ENCODE assay signal across 18 cellular contexts in genomic region chrX:130896026-130896425, GRCh38. TPM values are rescaled to one million over a fixed set of nuclear protein-coding genes. Genes with fewer than 3 reads are reported as not detected.
A peak's percentile ranks its signal among the peaks of the same experiment; 100 is the strongest.
DNase-seq lines count a peak whose midpoint lies in the region; ATAC-seq and TF ChIP-seq lines count a peak whose summit lies in the region.
"Had no signal": no experiment of that assay in that cellular context is flagged by ENCODE, and none has a peak within 500 bp of the region (broad histone marks: within the 10 kb centered on the region; RNA-seq: fewer than 3 reads in every experiment).

No MANE protein-coding gene starts in this region.

- DNase-seq in fibroblast of villous mesenchyme (ENCODE audit: low read depth) (peak; percentile 66), mesothelial cell of epicardium (ENCODE audit: low spot score in 2 of 2, unreplicated experiment in 2 of 2) (no peak), uterus (peak in 1 of 2 donors; percentile 18), body of pancreas (no peak), GOT3 (lab: John Stamatoyannopoulos, UW) (no peak), AML-193 (lab: John Stamatoyannopoulos, UW) (no peak)
- DNase-seq: activated CD4-positive, alpha-beta T cell treated with anti-CD3 and anti-CD28 coated beads for 36 hours; activated gamma-delta T cell treated with Interleukin-2 at 50 U/mL for 16 hours; GDM1; mucosa of descending colon; NCI-H1930; stimulated activated CD4-positive, alpha-beta T cell treated with anti-CD3 and anti-CD28 coated beads, Interleukin-4, amount 100 ng/mL, for 1 hour had no signal

- no peak for ATAC-seq in body of pancreas
- ATAC-seq: activated CD4-positive, alpha-beta T cell treated with anti-CD3 and anti-CD28 coated beads for 36 hours; GM12878; mucosa of descending colon had no signal

- H3K9me3 ChIP-seq in uterus = no peaks in the 10 kb centered on the region
- no peaks in the 10 kb centered on the region for H3K9me3 ChIP-seq in body of pancreas
- H3K9me3 ChIP-seq: ascending aorta, BLaER1, mucosa of descending colon, neutrophil had no signal

- H3K27ac ChIP-seq in angular gyrus (ENCODE audit: low read depth, low read length) = peak overlapping the region; percentile 76
- H3K27ac ChIP-seq in uterus = peak overlapping the region; percentile 47 to 68
- H3K27ac ChIP-seq in body of pancreas = peak overlapping the region in 1 of 4 donors; percentile 21
- H3K27ac ChIP-seq: BLaER1, neutrophil had no signal

- 45 to 53% methylated on average over 1 of the region's 1 CpG for WGBS in body of pancreas, 2 donors

- TF ChIP-seq CTCF in fibroblast of villous mesenchyme (IDR thresholded peaks at IDR 0.05; ENCODE audit: insufficient read depth, low read depth, low read length) = no peak
- no peak for TF ChIP-seq CTCF in mesothelial cell of epicardium (IDR thresholded peaks at IDR 0.05; ENCODE audit: unreplicated experiment)
- no peak for TF ChIP-seq CTCF in uterus (IDR thresholded peaks at IDR 0.05)
- no peak for TF ChIP-seq CTCF in body of pancreas (IDR thresholded peaks at IDR 0.05)

- no peak for TF ChIP-seq POLR2A in uterus (IDR thresholded peaks at IDR 0.05)
- TF ChIP-seq POLR2A in body of pancreas (IDR thresholded peaks at IDR 0.05) = no peak

- H3K4me3 Mint-ChIP-seq in mesothelial cell of epicardium = no peak overlapping the region
- H3K4me3 Mint-ChIP-seq: activated CD4-positive, alpha-beta T cell treated with anti-CD3 and anti-CD28 coated beads for 36 hours; IgD-negative memory B cell had no signal

- peak overlapping the region; percentile 23 for H3K27ac Mint-ChIP-seq in mesothelial cell of epicardium
- H3K27ac Mint-ChIP-seq: activated CD4-positive, alpha-beta T cell treated with anti-CD3 and anti-CD28 coated beads for 36 hours; IgD-negative memory B cell had no signal

- H3K36me3 ChIP-seq in uterus = no peaks in the 10 kb centered on the region
- H3K36me3 ChIP-seq in body of pancreas (replicated peaks in 1 of 2; ENCODE audit: insufficient read depth in 1 of 2, low read depth in 2 of 2) = no peaks in the 10 kb centered on the region
- H3K36me3 ChIP-seq: ascending aorta, BLaER1, neutrophil had no signal

- H3K36me3 Mint-ChIP-seq in mesothelial cell of epicardium = no peaks in the 10 kb centered on the region

- H3K4me1 ChIP-seq in uterus (no peaks in the 10 kb centered on the region), body of pancreas (no peaks in the 10 kb centered on the region)
- H3K4me1 ChIP-seq: ascending aorta, BLaER1 had no signal

- no peak overlapping the region for H3K4me3 ChIP-seq in fibroblast of villous mesenchyme (ENCODE audit: low read depth, low read length)
- no peak overlapping the region for H3K4me3 ChIP-seq in uterus
- no peak overlapping the region for H3K4me3 ChIP-seq in body of pancreas
- H3K4me3 ChIP-seq: ascending aorta, BLaER1, GM12878, mucosa of descending colon had no signal

- no peaks in the 10 kb centered on the region for H3K27me3 Mint-ChIP-seq in mesothelial cell of epicardium (ENCODE audit: low read depth)
- H3K27me3 Mint-ChIP-seq: activated CD4-positive, alpha-beta T cell treated with anti-CD3 and anti-CD28 coated beads for 36 hours; IgD-negative memory B cell had no signal

- H3K4me1 Mint-ChIP-seq in mesothelial cell of epicardium = peaks cover 5% of the 10 kb centered on the region

- H3K9me3 Mint-ChIP-seq in mesothelial cell of epicardium = no peaks in the 10 kb centered on the region
- H3K9me3 Mint-ChIP-seq: IgD-negative memory B cell had no signal

- no peaks in the 10 kb centered on the region for H3K27me3 ChIP-seq in uterus
- no peaks in the 10 kb centered on the region for H3K27me3 ChIP-seq in body of pancreas
- H3K27me3 ChIP-seq: ascending aorta, neutrophil had no signal

- intact Hi-C loops in uterus (cut with DNase I; ENCODE audit: low total_unique reads) (no loop called here), body of pancreas (cut with DNase I) (no loop called here)

RNA-seq across cellular contexts. Expression of gene ENOX2, which starts 7.0 kb away (rescaled TPM):
- total RNA-seq in fibroblast of villous mesenchyme (8.1 and 9.5 TPM in 2 replicates), mesothelial cell of epicardium (12.4 to 14.0 TPM (median 13.0 TPM) in 3 replicates), uterus (10 to 100 TPM in 3 of 4 donors, 1 to 10 TPM in 1; 8.2 to 19.5 (median 14.8) TPM), body of pancreas (1 to 10 TPM; 7.9 to 9.1 TPM)
